ENCODE assay signal across 8 cellular contexts in the genomic region with DNA sequence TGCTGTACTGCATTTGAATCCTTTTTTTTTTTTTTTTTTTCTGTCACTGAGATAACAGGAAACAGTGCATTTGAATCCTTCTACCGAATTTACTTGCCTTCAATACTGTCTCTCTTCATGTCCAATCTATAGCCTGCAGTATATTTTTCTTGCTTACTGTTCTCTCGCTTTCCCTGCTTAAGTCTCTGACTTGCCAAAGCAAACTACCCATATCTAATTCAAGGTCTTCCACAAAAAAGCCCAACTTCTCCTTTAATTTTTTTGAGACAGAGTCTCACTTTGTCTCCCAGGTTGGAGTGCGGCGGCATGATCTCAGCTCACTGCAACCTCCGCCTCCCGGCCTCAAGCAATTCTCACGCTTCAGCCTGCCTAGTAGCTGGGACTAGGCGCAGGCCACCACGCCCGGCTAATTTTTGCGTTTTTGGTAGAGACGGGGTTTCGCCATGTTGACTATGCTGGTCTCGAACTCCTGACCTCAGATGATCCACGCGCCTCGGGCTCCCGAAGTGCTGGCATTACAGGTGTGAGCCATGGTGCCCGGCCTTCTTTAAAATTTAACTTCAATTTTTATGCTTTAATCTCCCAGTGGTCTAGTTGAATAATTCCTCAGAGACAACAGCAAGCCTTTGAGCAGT. TPM values are rescaled to one million over a fixed set of nuclear protein-coding genes. Genes with fewer than 3 reads are reported as not detected.
DNase-seq lines count a peak whose midpoint lies in the region; ATAC-seq, FAIRE-seq and TF ChIP-seq lines count a peak whose summit lies in the region.

No MANE protein-coding gene starts in this region.

- peak overlapping the region; percentile 86 to 98 (median 93) for H3K4me3 ChIP-seq in esophagus squamous epithelium
- peak overlapping the region; percentile 77 for H3K4me3 ChIP-seq in psoas muscle

- H3K27me3 ChIP-seq in esophagus squamous epithelium (no peaks in the 10 kb centered on the region), psoas muscle (ENCODE audit: insufficient read depth in 3 of 3, low read length in 2 of 3) (no peaks in the 10 kb centered on the region)

- ATAC-seq in psoas muscle = no peak
- no peak for ATAC-seq in HG03139 (IDR thresholded peaks at IDR 0.05; ENCODE audit: unreplicated experiment)
- no peak for ATAC-seq in GM19463 (IDR thresholded peaks at IDR 0.05; ENCODE audit: unreplicated experiment)

- no peak for DNase-seq in GM12892 (ENCODE audit: insufficient read length)
- peak; percentile 18 for DNase-seq in RPMI8226
- DNase-seq in esophagus squamous epithelium (lab: John Stamatoyannopoulos, UW) = no peak
- peak in 1 of 2 donors; percentile 53 for DNase-seq in psoas muscle
- DNase-seq in GDM1 (lab: John Stamatoyannopoulos, UW) = no peak
- no peak for DNase-seq in stimulated activated CD4-positive, alpha-beta T cell treated with anti-CD3 and anti-CD28 coated beads, Interleukin-12 subunit alpha, Interleukin-12 subunit beta, amount 100 ng/mL, for 4 hours

- H3K27ac ChIP-seq in esophagus squamous epithelium = peak overlapping the region in 3 of 4 donors; percentile 92 to 94 (median 93)
- H3K27ac ChIP-seq in psoas muscle = peak overlapping the region; percentile 93

- peak; percentile 44 for FAIRE-seq in GM12892 (lab: Jason Lieb, UNC)

- H3K4me1 ChIP-seq in esophagus squamous epithelium = peaks cover 18 to 52% (median 28%) of the 10 kb centered on the region in 3 donors
- peaks cover 31% of the 10 kb centered on the region for H3K4me1 ChIP-seq in psoas muscle

- peaks cover 0 to 59% (median 29%) of the 10 kb centered on the region in 3 donors for H3K36me3 ChIP-seq in esophagus squamous epithelium
- peaks cover 13 to 62% of the 10 kb centered on the region in 2 donors for H3K36me3 ChIP-seq in psoas muscle (ENCODE audit: insufficient read depth in 1 of 2, low read depth in 1 of 2)

- H3K9me3 ChIP-seq in esophagus squamous epithelium = no peaks in the 10 kb centered on the region
- no peaks in the 10 kb centered on the region for H3K9me3 ChIP-seq in psoas muscle

- TF ChIP-seq CTCF in esophagus squamous epithelium (IDR thresholded peaks at IDR 0.05) (no peak), psoas muscle (IDR thresholded peaks at IDR 0.05) (no peak)

- 47 to 48% methylated on average over 8 to 19 of the region's 19 CpGs for WGBS in esophagus squamous epithelium, 2 donors
- WGBS in psoas muscle, 3 donors = 49 to 60% (median 55%) methylated on average over 19 of the region's 19 CpGs

- intact Hi-C loops in esophagus squamous epithelium (cut with DNase I) (no loop called here), psoas muscle (cut with DNase I) (no loop called here)

- TF ChIP-seq POLR2A in GM12892 (IDR thresholded peaks at IDR 0.05; ENCODE audit: low read depth, low read length) (no peak), esophagus squamous epithelium (IDR thresholded peaks at IDR 0.05) (no peak)

RNA-seq across cellular contexts. Expression of a gene that starts 0.9 kb away (rescaled TPM):
- 24.1 TPM for polyA plus RNA-seq in GM12892 (2012; ENCODE audit: missing spikeins)
- total RNA-seq in esophagus squamous epithelium (10 to 100 TPM; 16.7 to 32.6 (median 26.2) TPM), psoas muscle (10 to 100 TPM; 14.5 to 34.7 (median 25.0) TPM)
- polyA plus RNA-seq in psoas muscle = 10 to 100 TPM; 13.1 to 34.0 (median 19.1) TPM

RNA-seq across cellular contexts. Expression of a gene that starts 1.0 kb away (rescaled TPM):
- polyA plus RNA-seq in GM12892 (2012; ENCODE audit: missing spikeins) = 626 TPM
- 100 to 1,000 TPM; 264 to 497 (median 417) TPM for total RNA-seq in esophagus squamous epithelium
- 100 to 1,000 TPM; 573 to 670 (median 643) TPM for total RNA-seq in psoas muscle
- polyA plus RNA-seq in psoas muscle = 1,000 to 10,000 TPM; 1,165 to 1,454 (median 1,440) TPM

RNA-seq across cellular contexts. Expression of a gene that starts 29.5 kb away (rescaled TPM):
- polyA plus RNA-seq in GM12892 (2012; ENCODE audit: missing spikeins) = 5.0 TPM
- total RNA-seq in esophagus squamous epithelium (1 to 10 TPM; 2.0 to 5.7 (median 4.5) TPM), psoas muscle (1 to 10 TPM; 3.2 to 4.5 (median 3.8) TPM)
- polyA plus RNA-seq in psoas muscle = 1 to 10 TPM; 2.9 to 5.2 (median 4.2) TPM

RNA-seq across cellular contexts. Expression of a gene that starts 46.4 kb away (rescaled TPM):
- polyA plus RNA-seq in GM12892 (2012; ENCODE audit: missing spikeins) = 11.6 TPM
- total RNA-seq in esophagus squamous epithelium = 10 to 100 TPM in 1 of 4 donors, 1 to 10 TPM in 3; 3.3 to 11.3 (median 7.8) TPM
- 10 to 100 TPM in 1 of 4 donors, 1 to 10 TPM in 3; 4.2 to 12.5 (median 8.3) TPM for total RNA-seq in psoas muscle
- 10 to 100 TPM in 2 of 3 donors, 1 to 10 TPM in 1; 8.9 to 21.2 (median 10.1) TPM for polyA plus RNA-seq in psoas muscle

RNA-seq across cellular contexts. Expression of a gene that starts 54.9 kb away (rescaled TPM):
- polyA plus RNA-seq in GM12892 (2012; ENCODE audit: missing spikeins) = 11.5 TPM
- total RNA-seq in esophagus squamous epithelium (10 to 100 TPM in 2 of 4 donors, 1 to 10 TPM in 2; 5.0 to 40.1 (median 9.3) TPM), psoas muscle (1 to 10 TPM; 6.5 to 9.3 (median 7.3) TPM)
- polyA plus RNA-seq in psoas muscle = 1 to 10 TPM; 6.3 to 7.8 (median 7.5) TPM
